In the genomic region with DNA sequence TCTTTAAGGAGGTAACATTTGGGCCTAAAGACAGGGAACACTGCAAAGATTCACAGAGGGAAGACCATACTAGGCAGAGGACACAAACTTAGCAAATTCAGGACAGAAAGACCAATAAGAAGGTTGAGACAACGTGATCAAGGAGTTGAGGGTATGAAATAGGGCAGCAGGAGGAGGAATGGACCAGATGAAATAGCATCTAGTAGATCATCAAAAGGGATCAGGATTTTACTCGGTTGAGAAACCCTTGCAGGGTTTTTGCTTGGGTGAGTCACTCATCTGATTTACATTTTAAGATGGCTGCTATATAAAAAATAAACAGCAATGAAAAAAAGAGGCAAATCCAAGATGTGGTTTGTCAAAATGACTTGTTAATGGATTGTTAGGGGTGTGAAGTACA, we compare ENCODE assay signal across 10 cellular contexts. TPM values are rescaled to one million over a fixed set of nuclear protein-coding genes. Genes with fewer than 3 reads are reported as not detected.
DNase-seq lines count a peak whose midpoint lies in the region; ATAC-seq and TF ChIP-seq lines count a peak whose summit lies in the region.
"Had no signal": no experiment of that assay in that cellular context is flagged by ENCODE, and none has a peak within 500 bp of the region (broad histone marks: within the 10 kb centered on the region; RNA-seq: fewer than 3 reads in every experiment).

No MANE protein-coding gene starts in this region.

- no TSS peak for BruUV-seq in A673 (replicated peaks; lab: Mats Ljungman, UMichigan)

- H3K27ac Mint-ChIP-seq in activated CD8-positive, alpha-beta T cell treated with anti-CD3 and anti-CD28 coated beads for 36 hours: peak overlapping the region; percentile 77

- H3K27me3 ChIP-seq in A673 (replicated peaks; ENCODE audit: insufficient read depth, low read depth, low read length, poor library complexity) (no peaks in the 10 kb centered on the region), GM23248 (replicated peaks; ENCODE audit: insufficient read depth) (no peaks in the 10 kb centered on the region), iPS-15b (ENCODE audit: control insufficient read depth, insufficient read depth, low read length) (no peaks in the 10 kb centered on the region), upper lobe of left lung (no peaks in the 10 kb centered on the region)
- H3K27me3 ChIP-seq: cardiac muscle cell, tibial artery had no signal

- H2AFZ ChIP-seq in GM23248: no peak overlapping the region

- H3K9ac ChIP-seq in GM23248 (peak overlapping the region; percentile 8), iPS-15b (ENCODE audit: low read depth, low read length) (peak overlapping the region; percentile 40)

- CTCF ChIA-PET in A673 (lab: Charles Lee): no interaction called here
- CTCF ChIA-PET in activated CD8-positive, alpha-beta T cell treated with anti-CD3 and anti-CD28 coated beads for 36 hours (lab: Charles Lee): interaction anchor here (1.1 kb wide), 1 partner anchor 18 kb away, joined by 3 read pairs; no protein-coding TSS in a partner anchor

- H3K4me3 ChIP-seq in A673 (ENCODE audit: low read depth, low read length, poor library complexity, severe bottlenecking): no peak overlapping the region
- H3K4me3 ChIP-seq in GM23248: peak overlapping the region; percentile 10
- peak overlapping the region; percentile 42 for H3K4me3 ChIP-seq in iPS-15b (ENCODE audit: low read depth, low read length)
- H3K4me3 ChIP-seq in upper lobe of left lung: no peak overlapping the region
- H3K4me3 ChIP-seq: cardiac muscle cell, tibial artery had no signal

- H3K4me3 Mint-ChIP-seq in activated CD8-positive, alpha-beta T cell treated with anti-CD3 and anti-CD28 coated beads for 36 hours: peak overlapping the region; percentile 91

- H3K36me3 ChIP-seq in A673 (ENCODE audit: insufficient read depth, low read length, poor library complexity, severe bottlenecking) (peaks cover 25% of the 10 kb centered on the region), GM23248 (ENCODE audit: low read depth) (peaks cover 19% of the 10 kb centered on the region; the same call in 1 of the 2 replicates), iPS-15b (ENCODE audit: control insufficient read depth, insufficient read depth, low read length) (peaks cover 2% of the 10 kb centered on the region), upper lobe of left lung (peaks cover 0 to 19% (median 3%) of the 10 kb centered on the region in 4 donors)

- no peaks in the 10 kb centered on the region for H3K27me3 Mint-ChIP-seq in activated CD8-positive, alpha-beta T cell treated with anti-CD3 and anti-CD28 coated beads for 36 hours

- peaks cover 52% of the 10 kb centered on the region for H4K20me1 ChIP-seq in GM23248 (ENCODE audit: insufficient read depth)

- H3K9me2 ChIP-seq in GM23248 (ENCODE audit: insufficient read depth): no peaks in the 10 kb centered on the region

- intact Hi-C loops in A673 (cut with micrococcal nuclease; ENCODE audit: unreplicated experiment): loop anchor here (10.0 kb wide), 2 partner anchors 510 to 640 kb away; a partner anchor contains a TSS
- intact Hi-C loops in activated CD8-positive, alpha-beta T cell treated with anti-CD3 and anti-CD28 coated beads for 36 hours (cut with micrococcal nuclease): loop anchor here (5.0 kb wide), 1 partner anchor 33 kb away; a partner anchor contains a TSS

- peaks cover 30% of the 10 kb centered on the region for H3K4me1 ChIP-seq in A673 (ENCODE audit: insufficient read depth, low read length, poor library complexity, severe bottlenecking)
- peaks cover 52% of the 10 kb centered on the region for H3K4me1 ChIP-seq in GM23248 (ENCODE audit: insufficient read depth)
- peaks cover 9% of the 10 kb centered on the region for H3K4me1 ChIP-seq in iPS-15b (ENCODE audit: control insufficient read depth, insufficient read depth, low read length)
- peaks cover 77 to 85% (median 81%) of the 10 kb centered on the region in 4 donors for H3K4me1 ChIP-seq in upper lobe of left lung

- H3K9me3 Mint-ChIP-seq in activated CD8-positive, alpha-beta T cell treated with anti-CD3 and anti-CD28 coated beads for 36 hours: no peaks in the 10 kb centered on the region

- H3K79me2 ChIP-seq in GM23248 (ENCODE audit: insufficient read depth): peaks cover 94% of the 10 kb centered on the region

- H3K9me3 ChIP-seq in A673 (ENCODE audit: low read depth, low read length, poor library complexity, severe bottlenecking): no peaks in the 10 kb centered on the region
- no peaks in the 10 kb centered on the region for H3K9me3 ChIP-seq in GM23248 (ENCODE audit: low read depth)
- no peaks in the 10 kb centered on the region for H3K9me3 ChIP-seq in iPS-15b (ENCODE audit: control insufficient read depth, insufficient read depth, low read length)
- no peaks in the 10 kb centered on the region for H3K9me3 ChIP-seq in upper lobe of left lung
- H3K9me3 ChIP-seq: tibial artery had no signal

- TF ChIP-seq EP300 in upper lobe of left lung (IDR thresholded peaks at IDR 0.05): no peak

- TF ChIP-seq CTCF in A673 (conservative IDR thresholded peaks at IDR 0.05; ENCODE audit: low read depth, low read length): no peak
- no peak for TF ChIP-seq CTCF in activated CD8-positive, alpha-beta T cell treated with anti-CD3 and anti-CD28 coated beads for 36 hours (IDR thresholded peaks at IDR 0.05)
- no peak for TF ChIP-seq CTCF in upper lobe of left lung (IDR thresholded peaks at IDR 0.05)

- peaks cover 66% of the 10 kb centered on the region for H3K4me1 Mint-ChIP-seq in activated CD8-positive, alpha-beta T cell treated with anti-CD3 and anti-CD28 coated beads for 36 hours (ENCODE audit: low read depth)

- peak overlapping the region; percentile 42 for H3K4me2 ChIP-seq in GM23248 (ENCODE audit: unreplicated experiment)

- TF ChIP-seq POLR2A in upper lobe of left lung (IDR thresholded peaks at IDR 0.05): no peak

- no peak for ATAC-seq in activated CD8-positive, alpha-beta T cell treated with anti-CD3 and anti-CD28 coated beads for 36 hours
- ATAC-seq in HG03565 (IDR thresholded peaks at IDR 0.05; ENCODE audit: unreplicated experiment) (no peak), upper lobe of left lung (ENCODE audit: low FRiP score in 2 of 2) (no peak)

- WGBS in GM23248 (ENCODE audit: low coverage in 1 of 2, low lambda C conversion rate in 2 of 2, missing lambda C conversion rate in 2 of 2), 2 experiments: 3 to 7% methylated on average over 2 of the region's 2 CpGs
- WGBS in upper lobe of left lung, 2 donors: 34 to 35% methylated on average over 2 of the region's 2 CpGs

- peak; percentile 52 for DNase-seq in A673 (ENCODE audit: low spot score)
- DNase-seq in GM23248: peak; percentile 80
- DNase-seq in activated CD8-positive, alpha-beta T cell treated with anti-CD3 and anti-CD28 coated beads for 36 hours: no peak
- DNase-seq in upper lobe of left lung: no peak
- DNase-seq in islet precursor cell: no peak
- DNase-seq in SW 1271 (lab: John Stamatoyannopoulos, UW): no peak
- DNase-seq: tibial artery had no signal

- H3K36me3 Mint-ChIP-seq in activated CD8-positive, alpha-beta T cell treated with anti-CD3 and anti-CD28 coated beads for 36 hours (ENCODE audit: low read depth): peaks cover 68% of the 10 kb centered on the region

- H3F3A ChIP-seq in GM23248 (ENCODE audit: insufficient read depth): peaks cover 25% of the 10 kb centered on the region

- H3K27ac ChIP-seq in A673 (ENCODE audit: low read depth, low read length, poor library complexity, severe bottlenecking) (no peak overlapping the region), GM23248 (peak overlapping the region; percentile 36), upper lobe of left lung (peak overlapping the region in 1 of 4 donors; percentile 0)
- H3K27ac ChIP-seq: cardiac muscle cell had no signal

- POLR2A ChIA-PET in A673 (lab: Charles Lee; ENCODE audit: low non-redundant PET): no interaction called here
- POLR2A ChIA-PET in activated CD8-positive, alpha-beta T cell treated with anti-CD3 and anti-CD28 coated beads for 36 hours (lab: Charles Lee): interaction anchor here (1.0 kb wide), 2 partner anchors 11 to 32 kb away, joined by 4 to 5 read pairs; no protein-coding TSS in a partner anchor

- in situ Hi-C loops in GM23248 (cut with MboI): no loop called here

RNA-seq across cellular contexts. Expression of a gene that starts 4.7 kb away (rescaled TPM):
- 272 and 284 TPM in 2 replicates for total RNA-seq in A673 (2021)
- 62.6 and 80.3 TPM in 2 replicates for total RNA-seq in GM23248 (2014; rRNA removed; shearing (Covaris generic))
- 78.0 and 78.3 TPM in 2 replicates for polyA plus RNA-seq in GM23248 (2016; fragmentation: Nextera tagmentation; extraction: Ambion mirVana)
- 100 to 1,000 TPM; 128 to 137 TPM for total RNA-seq in activated CD8-positive, alpha-beta T cell treated with anti-CD3 and anti-CD28 coated beads for 36 hours
- total RNA-seq in upper lobe of left lung: 100 to 1,000 TPM in 3 of 6 donors, 10 to 100 TPM in 3; 88.3 to 267 (median 96.6) TPM

RNA-seq across cellular contexts. Expression of a gene that starts 34.8 kb away (rescaled TPM):
- total RNA-seq in A673 (2021) (10.1 and 12.6 TPM in 2 replicates), upper lobe of left lung (1 to 10 TPM in 5 of 6 donors, not detected in 1; 1.0 to 9.4 (median 1.3) TPM)
- not detected in 2 replicates for total RNA-seq in GM23248 (2014; rRNA removed; shearing (Covaris generic))
- 2.5 and 3.1 TPM in 2 replicates for polyA plus RNA-seq in GM23248 (2016; fragmentation: Nextera tagmentation; extraction: Ambion mirVana)
- 10 to 100 TPM; 20.9 to 23.9 TPM for total RNA-seq in activated CD8-positive, alpha-beta T cell treated with anti-CD3 and anti-CD28 coated beads for 36 hours

Comparison
In these comparisons a context has a peak if more than half of its experiments do, and no peak if none do; other contexts are left out.
1. DNase-seq: peak in A673 (single experiment) and GM23248 (single experiment); none in activated CD8-positive, alpha-beta T cell treated with anti-CD3 and anti-CD28 coated beads for 36 hours (single experiment), upper lobe of left lung (0 of 2), islet precursor cell (single experiment) and SW 1271 (0 of 2).
2. H3K4me3 ChIP-seq: peak in GM23248 (single experiment) and iPS-15b (single experiment); none in A673 (single experiment) and upper lobe of left lung (0 of 4).